In the genomic region with DNA sequence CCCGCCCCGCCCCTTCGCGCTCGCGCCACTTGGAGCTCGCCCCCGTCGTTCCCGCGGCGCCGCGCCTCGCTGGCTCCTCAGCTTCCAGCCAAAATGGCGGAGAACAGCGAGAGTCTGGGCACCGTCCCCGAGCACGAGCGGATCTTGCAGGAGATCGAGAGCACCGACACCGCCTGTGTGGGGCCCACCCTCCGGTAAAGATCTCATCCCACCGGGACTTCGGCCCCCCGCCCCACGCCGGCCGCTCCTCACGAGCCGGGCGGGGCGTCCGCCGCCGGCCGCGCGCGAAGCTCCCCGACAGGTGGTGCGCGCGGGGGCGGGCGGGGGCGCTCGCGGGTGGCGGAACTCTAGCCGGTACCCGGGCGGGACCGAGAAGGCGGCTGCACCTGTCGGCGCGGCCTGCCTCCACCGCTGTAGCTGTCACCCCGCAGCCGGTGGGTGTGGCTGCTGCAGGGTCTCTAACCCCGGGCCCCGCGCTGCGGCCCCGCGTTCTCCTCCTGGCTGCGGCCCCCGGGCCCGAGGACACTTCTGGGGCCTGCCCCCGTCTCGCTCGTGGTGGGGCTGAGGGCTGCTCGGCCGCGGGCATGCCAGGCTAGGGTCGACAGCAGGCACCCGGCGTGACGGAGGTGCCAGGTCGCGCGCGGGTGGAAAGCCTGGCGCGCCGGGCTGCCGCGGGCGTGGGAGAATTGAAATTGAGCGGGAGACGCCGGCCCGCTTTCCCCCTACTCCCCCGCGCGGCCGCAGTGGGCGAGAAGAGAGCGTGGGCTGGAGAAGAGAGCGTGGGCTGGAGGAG, we compare ENCODE assay signal across 8 cellular contexts. TPM values are rescaled to one million over a fixed set of nuclear protein-coding genes. Genes with fewer than 3 reads are reported as not detected.
A peak's percentile ranks its signal among the peaks of the same experiment; 100 is the strongest.
DNase-seq lines count a peak whose midpoint lies in the region; ATAC-seq and TF ChIP-seq lines count a peak whose summit lies in the region.

A gene with protein sequence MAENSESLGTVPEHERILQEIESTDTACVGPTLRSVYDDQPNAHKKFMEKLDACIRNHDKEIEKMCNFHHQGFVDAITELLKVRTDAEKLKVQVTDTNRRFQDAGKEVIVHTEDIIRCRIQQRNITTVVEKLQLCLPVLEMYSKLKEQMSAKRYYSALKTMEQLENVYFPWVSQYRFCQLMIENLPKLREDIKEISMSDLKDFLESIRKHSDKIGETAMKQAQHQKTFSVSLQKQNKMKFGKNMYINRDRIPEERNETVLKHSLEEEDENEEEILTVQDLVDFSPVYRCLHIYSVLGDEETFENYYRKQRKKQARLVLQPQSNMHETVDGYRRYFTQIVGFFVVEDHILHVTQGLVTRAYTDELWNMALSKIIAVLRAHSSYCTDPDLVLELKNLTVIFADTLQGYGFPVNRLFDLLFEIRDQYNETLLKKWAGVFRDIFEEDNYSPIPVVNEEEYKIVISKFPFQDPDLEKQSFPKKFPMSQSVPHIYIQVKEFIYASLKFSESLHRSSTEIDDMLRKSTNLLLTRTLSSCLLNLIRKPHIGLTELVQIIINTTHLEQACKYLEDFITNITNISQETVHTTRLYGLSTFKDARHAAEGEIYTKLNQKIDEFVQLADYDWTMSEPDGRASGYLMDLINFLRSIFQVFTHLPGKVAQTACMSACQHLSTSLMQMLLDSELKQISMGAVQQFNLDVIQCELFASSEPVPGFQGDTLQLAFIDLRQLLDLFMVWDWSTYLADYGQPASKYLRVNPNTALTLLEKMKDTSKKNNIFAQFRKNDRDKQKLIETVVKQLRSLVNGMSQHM (plus strand): TSS at position 80 of the 793 bp plus-strand sequence. CDS start 14 bp downstream, at position 94.

- H3K27ac Mint-ChIP-seq in mesothelial cell of epicardium = peak within 1 kb of the TSS; percentile 76

- H3K4me3 ChIP-seq in NT2/D1 (ENCODE audit: insufficient read length, low read depth) = peak within 1 kb of the TSS; percentile 57

- no peaks in the 10 kb centered on the region for H3K9me3 Mint-ChIP-seq in mesothelial cell of epicardium

- 0 out of 2 replicates have a peak, but pooled peaks cover 6% of the 10 kb centered on the region for H3K9me3 ChIP-seq in NT2/D1 (ENCODE audit: insufficient read depth, low read length)

- in situ Hi-C loops in endometrial microvascular endothelial cells (cut with HindIII; ENCODE audit: inconsistent ontology term, low pct_unique_long_range_greater_than_20kb, low sequenced_read_pairs) = no loop called here

- DNase-seq in COLO668 (lab: John Stamatoyannopoulos, UW; ENCODE audit: unreplicated experiment) = peak; percentile 88
- DNase-seq in NT2/D1 (ENCODE audit: low read depth, low spot score) = peak; percentile 32
- peak; percentile 48 for DNase-seq in activated CD8-positive, alpha-beta memory T cell treated with anti-CD3 and anti-CD28 coated beads, Interleukin-2, amount 50 U/mL, for 24 hours (ENCODE audit: extremely low read depth)
- DNase-seq in mesothelial cell of epicardium (ENCODE audit: low spot score in 2 of 2, unreplicated experiment in 2 of 2) = peak; percentile 68 to 83
- peak; percentile 64 to 72 for DNase-seq in stimulated activated CD8-positive, alpha-beta memory T cell treated with anti-CD3 and anti-CD28 coated beads, Interleukin-15, amount 100 ng/mL, for 4 hours (ENCODE audit: low read depth in 2 of 2)

- peak within 1 kb of the TSS; percentile 87 for H3K4me3 Mint-ChIP-seq in mesothelial cell of epicardium

- no peaks in the 10 kb centered on the region for H3K36me3 Mint-ChIP-seq in mesothelial cell of epicardium

- no peaks in the 10 kb centered on the region for H3K36me3 ChIP-seq in NT2/D1 (ENCODE audit: insufficient read depth, insufficient read length, low read length)

- H3K9ac ChIP-seq in NT2/D1 (ENCODE audit: insufficient read length, low read depth) = peak within 1 kb of the TSS; percentile 72

- no peak for TF ChIP-seq CTCF in mesothelial cell of epicardium (IDR thresholded peaks at IDR 0.05; ENCODE audit: unreplicated experiment)

- H3K4me1 Mint-ChIP-seq in mesothelial cell of epicardium = peaks cover 20% of the 10 kb centered on the region

- H3K27me3 ChIP-seq in NT2/D1 (ENCODE audit: insufficient read depth, insufficient read length) = peaks cover 24% of the 10 kb centered on the region

- no peaks in the 10 kb centered on the region for H3K4me1 ChIP-seq in NT2/D1 (ENCODE audit: insufficient read depth, insufficient read length)

- no peaks in the 10 kb centered on the region for H3K27me3 Mint-ChIP-seq in mesothelial cell of epicardium (ENCODE audit: low read depth)

- ATAC-seq in GM19395 (IDR thresholded peaks at IDR 0.05; ENCODE audit: unreplicated experiment) = peak; percentile 80
- ATAC-seq in HG03558 (IDR thresholded peaks at IDR 0.05; ENCODE audit: extremely low read depth, unreplicated experiment) = peak; percentile 42

RNA-seq across cellular contexts. Expression of the gene that starts here (rescaled TPM):
- total RNA-seq in endometrial microvascular endothelial cells (ENCODE audit: inconsistent ontology term) = 78.2 TPM
- 11.3 to 12.1 TPM (median 11.6 TPM) in 3 replicates for total RNA-seq in mesothelial cell of epicardium

Comparison
In these comparisons a context has a peak if more than half of its experiments do, and no peak if none do; other contexts are left out.
1. Peak in every context shown above with its lines: DNase-seq, ATAC-seq and H3K4me3 ChIP-seq.
2. DNase-seq: peak in every context shown above with its lines; median percentile 88 in COLO668; 76 in mesothelial cell of epicardium; 68 in stimulated activated CD8-positive, alpha-beta memory T cell treated with anti-CD3 and anti-CD28 coated beads, Interleukin-15, amount 100 ng/mL, for 4 hours; 48 in activated CD8-positive, alpha-beta memory T cell treated with anti-CD3 and anti-CD28 coated beads, Interleukin-2, amount 50 U/mL, for 24 hours; 32 in NT2/D1.